ENCODE assay signal across 8 cellular contexts in the genomic region with DNA sequence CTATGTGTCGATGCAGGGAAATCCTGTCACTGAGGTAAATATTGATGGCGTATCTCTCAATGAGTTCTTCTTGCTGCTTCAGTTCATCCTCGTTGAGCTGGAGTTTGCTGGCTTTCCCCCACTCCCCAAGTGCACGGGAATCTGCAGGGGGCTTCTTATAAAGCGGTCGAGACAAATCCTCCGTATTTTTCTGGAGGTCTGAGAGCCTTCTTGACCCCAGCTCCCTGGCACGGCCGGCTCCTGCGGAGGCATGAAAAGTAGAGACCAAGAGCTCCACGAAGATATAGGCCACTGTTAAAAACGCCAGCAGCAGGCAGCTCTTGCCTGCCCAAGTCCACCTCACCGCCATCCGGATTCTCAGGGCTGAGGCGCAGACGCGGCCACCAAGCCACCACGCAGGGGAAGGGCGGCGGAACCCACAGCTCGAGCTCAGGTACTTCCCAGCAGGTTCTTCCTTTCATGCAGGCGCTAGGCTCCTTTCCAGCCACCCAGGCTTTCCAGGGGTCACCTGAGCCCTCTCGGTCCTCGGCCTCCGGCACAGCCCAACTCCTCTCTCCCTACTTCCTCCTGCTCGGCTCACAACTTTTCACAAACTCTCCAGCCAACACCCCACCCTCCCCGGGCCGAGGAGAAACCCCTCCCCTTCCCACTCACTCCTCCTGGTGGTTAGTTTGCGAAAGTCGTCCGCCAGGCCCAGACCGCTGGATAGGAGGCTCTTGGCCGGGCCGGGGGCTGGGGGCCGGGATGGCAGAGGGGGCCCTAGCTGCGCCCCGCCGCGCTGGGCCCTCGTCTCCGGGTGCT. TPM values are rescaled to one million over a fixed set of nuclear protein-coding genes. Genes with fewer than 3 reads are reported as not detected.
DNase-seq lines count a peak whose midpoint lies in the region; ATAC-seq and TF ChIP-seq lines count a peak whose summit lies in the region.

A gene (minus strand): TSS at position 596 of the 801 bp plus-strand sequence. CDS start 247 bp downstream, at position 349.

- peaks cover 31% of the 10 kb centered on the region for H3K36me3 Mint-ChIP-seq in activated CD4-positive, alpha-beta memory T cell treated with anti-CD3 and anti-CD28 coated beads for 36 hours

- no peaks in the 10 kb centered on the region for H3K27me3 Mint-ChIP-seq in activated CD4-positive, alpha-beta memory T cell treated with anti-CD3 and anti-CD28 coated beads for 36 hours

- H3K9me3 ChIP-seq in ectodermal cell (ENCODE audit: control insufficient read depth, low read length) (no peaks in the 10 kb centered on the region), lung (ENCODE audit: control insufficient read depth in 2 of 2, insufficient read depth in 1 of 2, low read length in 1 of 2) (no peaks in the 10 kb centered on the region)

- peak within 1 kb of the TSS; percentile 39 for H3K27ac ChIP-seq in ectodermal cell (ENCODE audit: insufficient read depth, low read depth, low read length, poor library complexity, severe bottlenecking)
- peak within 1 kb of the TSS; percentile 90 to 99 for H3K27ac ChIP-seq in lung (ENCODE audit: low read depth in 1 of 2, low read length in 1 of 2)

- CTCF ChIA-PET in activated CD4-positive, alpha-beta memory T cell treated with anti-CD3 and anti-CD28 coated beads for 36 hours (lab: Charles Lee) = interaction anchor here (0.7 to 7.9 kb wide), 13 partner anchors 13 to 505 kb away, joined by 3 to 130 read pairs (median 5); a partner anchor contains a TSS

- H3K4me1 Mint-ChIP-seq in activated CD4-positive, alpha-beta memory T cell treated with anti-CD3 and anti-CD28 coated beads for 36 hours (ENCODE audit: low read depth) = peaks cover 46% of the 10 kb centered on the region

- POLR2A ChIA-PET in activated CD4-positive, alpha-beta memory T cell treated with anti-CD3 and anti-CD28 coated beads for 36 hours (lab: Charles Lee) = interaction anchor here (0.7 to 4.4 kb wide), 15 partner anchors 10 to 505 kb away, joined by 3 to 25 read pairs (median 4); a partner anchor contains a TSS

- peak; percentile 30 for TF ChIP-seq CTCF in lung (IDR thresholded peaks at IDR 0.05; ENCODE audit: control extremely low read depth, extremely low read depth)

- intact Hi-C loops in activated CD4-positive, alpha-beta memory T cell treated with anti-CD3 and anti-CD28 coated beads for 36 hours (cut with micrococcal nuclease) = loop anchor here (5.0 to 10.0 kb wide), 2 partner anchors 360 to 1287 kb away; no protein-coding TSS in a partner anchor

- 7 to 8% methylated on average over 41 of the region's 41 CpGs for WGBS in ectodermal cell, 2 experiments
- WGBS in lung, 2 donors = 3% methylated on average over 41 of the region's 41 CpGs

- no peaks in the 10 kb centered on the region for H3K27me3 ChIP-seq in ectodermal cell (ENCODE audit: control insufficient read depth, insufficient read depth, low read length, poor library complexity, severe bottlenecking)
- H3K27me3 ChIP-seq in lung (ENCODE audit: control insufficient read depth, insufficient read depth) = no peaks in the 10 kb centered on the region

- ATAC-seq in GM18907 (IDR thresholded peaks at IDR 0.05; ENCODE audit: unreplicated experiment) (peak; percentile 81), HG03139 (IDR thresholded peaks at IDR 0.05; ENCODE audit: unreplicated experiment) (peak; percentile 75), lung (ENCODE audit: insufficient read depth, low FRiP score) (peak; percentile 92)

- no peaks in the 10 kb centered on the region for H3K9me3 Mint-ChIP-seq in activated CD4-positive, alpha-beta memory T cell treated with anti-CD3 and anti-CD28 coated beads for 36 hours

- H3K4me3 Mint-ChIP-seq in activated CD4-positive, alpha-beta memory T cell treated with anti-CD3 and anti-CD28 coated beads for 36 hours = peak within 1 kb of the TSS; percentile 99

- H3K27ac Mint-ChIP-seq in activated CD4-positive, alpha-beta memory T cell treated with anti-CD3 and anti-CD28 coated beads for 36 hours = peak within 1 kb of the TSS; percentile 98

- H3K4me3 ChIP-seq in ectodermal cell (ENCODE audit: insufficient read depth, low read depth, low read length) (peak within 1 kb of the TSS; percentile 91), lung (peak within 1 kb of the TSS; percentile 83)

- H3K36me3 ChIP-seq in ectodermal cell (ENCODE audit: control insufficient read depth, insufficient read depth, low read length) = no peaks in the 10 kb centered on the region
- peaks cover 0 to 4% of the 10 kb centered on the region in 2 donors for H3K36me3 ChIP-seq in lung (ENCODE audit: control insufficient read depth in 2 of 2, insufficient read depth in 2 of 2, low read length in 2 of 2)

- DNase-seq in Ammon's horn (ENCODE audit: low spot score) (peak; percentile 89), NCI-H748 (lab: John Stamatoyannopoulos, UW; ENCODE audit: unreplicated experiment) (peak; percentile 76), lung (ENCODE audit: low spot score) (peak; percentile 93)
- DNase-seq in activated CD4-positive, alpha-beta memory T cell treated with anti-CD3 and anti-CD28 coated beads for 36 hours = peak; percentile 86
- peak; percentile 39 to 62 (median 62) for DNase-seq in stimulated activated CD4-positive, alpha-beta T cell treated with anti-CD3 and anti-CD28 coated beads, TNF-alpha, amount 100 ng/mL, for 4 hours (ENCODE audit: low read depth in 3 of 3)

- H3K4me1 ChIP-seq in ectodermal cell (ENCODE audit: control insufficient read depth, insufficient read depth, low read length) = no peaks in the 10 kb centered on the region
- peaks cover 0 to 21% of the 10 kb centered on the region in 2 donors for H3K4me1 ChIP-seq in lung (ENCODE audit: control insufficient read depth in 2 of 2, insufficient read depth in 2 of 2, low read length in 2 of 2)

RNA-seq across cellular contexts. Expression of the gene that starts here (rescaled TPM):
- total RNA-seq in activated CD4-positive, alpha-beta memory T cell treated with anti-CD3 and anti-CD28 coated beads for 36 hours = 1 to 10 TPM; 5.8 to 6.0 TPM
- polyA plus RNA-seq in ectodermal cell (2013, experiment 1 of 4) = 1.1 TPM
- 4.0 TPM for polyA plus RNA-seq in ectodermal cell (2013, experiment 2 of 4)
- polyA plus RNA-seq in ectodermal cell (2013, experiment 3 of 4) = 2.6 TPM
- polyA plus RNA-seq in ectodermal cell (2013, experiment 4 of 4) = 1.6 TPM
- total RNA-seq in lung = 10 to 100 TPM in 1 of 2 donors, 1 to 10 TPM in 1; 9.6 to 16.0 TPM
- 1 to 10 TPM; 3.0 to 4.3 TPM for polyA plus RNA-seq in lung

Comparison
In these comparisons a context has a peak if more than half of its experiments do, and no peak if none do; other contexts are left out.
1. Peak in every context shown above with its lines: DNase-seq, ATAC-seq, H3K4me3 ChIP-seq and H3K27ac ChIP-seq.